Comparison of ENCODE assay signal across 2 cellular contexts in genomic region chr2:8855019-8855418, GRCh38.
TF ChIP-seq lines count a peak whose summit lies in the region.

No MANE protein-coding gene starts in this region.

TF ChIP-seq in A549, 52 proteins besides CTCF, POLR2A, EP300 and RAD21:
- TF ChIP-seq REST (IDR thresholded peaks at IDR 0.05): no peak
- TF ChIP-seq ESRRA (IDR thresholded peaks at IDR 0.05; ENCODE audit: borderline replicate concordance, low read length): no peak
- TF ChIP-seq MAFK (IDR thresholded peaks at IDR 0.05; ENCODE audit: partially characterized antibody): no peak
- TF ChIP-seq JUN (IDR thresholded peaks at IDR 0.05): no peak
- no peak for TF ChIP-seq CHD4 (IDR thresholded peaks at IDR 0.05; ENCODE audit: borderline replicate concordance)
- no peak for TF ChIP-seq ZFP36 (IDR thresholded peaks at IDR 0.05; ENCODE audit: borderline replicate concordance, partially characterized antibody)
- TF ChIP-seq TFCP2L1 (CRISPR knock-in tag; IDR thresholded peaks at IDR 0.05): no peak
- no peak for TF ChIP-seq RFX5 (IDR thresholded peaks at IDR 0.05)
- TF ChIP-seq NR3C1 (IDR thresholded peaks at IDR 0.05): no peak
- no peak for TF ChIP-seq KDM5A (IDR thresholded peaks at IDR 0.05)
- no peak for TF ChIP-seq CBX2 (IDR thresholded peaks at IDR 0.05; ENCODE audit: borderline replicate concordance, low read depth)

TF ChIP-seq in endothelial cell of umbilical vein, 7 proteins besides CTCF, POLR2A, EP300 and RAD21 (continued from another document):
- TF ChIP-seq JUN (IDR thresholded peaks at IDR 0.05; ENCODE audit: borderline replicate concordance, insufficient read depth, insufficient read length, low read depth) (no peak), MAX (IDR thresholded peaks at IDR 0.05; ENCODE audit: insufficient read depth, insufficient read length) (no peak)
